Comparison of ENCODE assay signal across 1 cellular context in genomic region chr3:195854628-195855300, GRCh38.
TF ChIP-seq lines count a peak whose summit lies in the region.

No MANE protein-coding gene starts in this region.

TF ChIP-seq in K562, 482 proteins besides CTCF, POLR2A, EP300 and RAD21:
- TF ChIP-seq ZNF589 (CRISPR knock-in tag; IDR thresholded peaks at IDR 0.05; ENCODE audit: low read depth) = no peak
- no peak for TF ChIP-seq ZBTB33 (CRISPR knock-in tag; IDR thresholded peaks at IDR 0.05)
- no peak for TF ChIP-seq PML (IDR thresholded peaks at IDR 0.05; ENCODE audit: low read length)
- peak; percentile 30; the same call in 1 of the 2 replicates for TF ChIP-seq ZFX (CRISPR knock-in tag; IDR thresholded peaks at IDR 0.05)
- TF ChIP-seq SIX5 (IDR thresholded peaks at IDR 0.05; ENCODE audit: borderline replicate concordance in 1 of 2, insufficient read depth in 1 of 2, low read depth in 1 of 2, low read length in 2 of 2) = no peak
- TF ChIP-seq YY1 (IDR thresholded peaks at IDR 0.05; ENCODE audit: borderline replicate concordance in 1 of 3, control insufficient read depth in 1 of 3, extremely low read depth in 1 of 3, insufficient read depth in 3 of 3, insufficient read length in 1 of 3, insufficient replicate concordance in 2 of 3, low read depth in 1 of 3, low read length in 2 of 3) = peak in 1 of 3 experiments; percentile 9
- no peak for TF ChIP-seq MNT (conservative IDR thresholded peaks at IDR 0.05)
- no peak for TF ChIP-seq MED1 (CRISPR knock-in tag; IDR thresholded peaks at IDR 0.05; ENCODE audit: borderline replicate concordance)
- no peak for TF ChIP-seq STAT5B (CRISPR knock-in tag; IDR thresholded peaks at IDR 0.05)
- TF ChIP-seq ZFP36 (IDR thresholded peaks at IDR 0.05; ENCODE audit: low read depth, low read length, partially characterized antibody) = peak; percentile 77
- no peak for TF ChIP-seq HMBOX1 (IDR thresholded peaks at IDR 0.05)
- TF ChIP-seq POLR3A (IDR thresholded peaks at IDR 0.05; ENCODE audit: borderline replicate concordance, extremely low read depth, insufficient read depth, insufficient read length) = no peak
- no peak for TF ChIP-seq ZNF583 (CRISPR knock-in tag; IDR thresholded peaks at IDR 0.05)
- TF ChIP-seq DEAF1 (CRISPR knock-in tag; IDR thresholded peaks at IDR 0.05) = no peak
- TF ChIP-seq NRF1 (conservative IDR thresholded peaks at IDR 0.05 in 1 of 2, IDR thresholded peaks at IDR 0.05 in 1 of 2) = no peak
- TF ChIP-seq THRAP3 (IDR thresholded peaks at IDR 0.05; ENCODE audit: borderline replicate concordance) = no peak
- TF ChIP-seq RBBP5 (IDR thresholded peaks at IDR 0.05; ENCODE audit: borderline replicate concordance, insufficient read depth, low read length, poor library complexity, severe bottlenecking) = peak; percentile 19
- TF ChIP-seq GABPB1 (CRISPR knock-in tag; IDR thresholded peaks at IDR 0.05) = no peak
- no peak for TF ChIP-seq NFRKB (IDR thresholded peaks at IDR 0.05; ENCODE audit: low read depth)
- TF ChIP-seq SMAD2 (IDR thresholded peaks at IDR 0.05; ENCODE audit: low read depth, low read length) = no peak
- no peak for TF ChIP-seq RBM25 (IDR thresholded peaks at IDR 0.05; ENCODE audit: low read depth, low read length, severe bottlenecking)
- TF ChIP-seq ZFP1 (CRISPR knock-in tag; IDR thresholded peaks at IDR 0.05) = no peak
- no peak for TF ChIP-seq U2AF1 (optimal IDR thresholded peaks at IDR 0.05; ENCODE audit: low read depth, low read length)
- no peak for TF ChIP-seq BACH1 (tag; IDR thresholded peaks at IDR 0.05)
- TF ChIP-seq PRDM10 (IDR thresholded peaks at IDR 0.05; ENCODE audit: partially characterized antibody) = peak; percentile 59
- TF ChIP-seq CXXC5 (CRISPR knock-in tag; IDR thresholded peaks at IDR 0.05) = peak; percentile 3; the same call in 1 of the 2 replicates
TF ChIP-seq in K562: peak in this region for 6.
